ENCODE assay signal across 30 cellular contexts in genomic region chrX:133654801-133655200, GRCh38.
DNase-seq lines count a peak whose midpoint lies in the region; ATAC-seq, FAIRE-seq and TF ChIP-seq lines count a peak whose summit lies in the region.
"Had no signal": no experiment of that assay in that cellular context is flagged by ENCODE, and none has a peak within 500 bp of the region (broad histone marks: within the 10 kb centered on the region; RNA-seq: fewer than 3 reads in every experiment).

No MANE protein-coding gene starts in this region.

- H3K27ac ChIP-seq in small intestine (ENCODE audit: low read depth in 1 of 2, low read length in 1 of 2) (no peak overlapping the region), lower lobe of right lung (no peak overlapping the region)
- H3K27ac ChIP-seq: 22Rv1, C4-2B, gastrocnemius medialis, HL-60 had no signal

- H3K36me3 ChIP-seq in small intestine (ENCODE audit: control insufficient read depth in 2 of 2, insufficient read depth in 2 of 2, low read length in 2 of 2): no peaks in the 10 kb centered on the region
- H3K36me3 ChIP-seq in lower lobe of right lung: no peaks in the 10 kb centered on the region
- H3K36me3 ChIP-seq: gastrocnemius medialis had no signal

- intact Hi-C loops in lower lobe of right lung (cut with DNase I): no loop called here

- DNase-seq in NOMO-1 treated with DMSO at 0.1 percent for 48 hours (lab: John Stamatoyannopoulos, UW; ENCODE audit: unreplicated experiment) (peak; percentile 2), NOMO-1 treated with dmso at 0.1 percent for 144 hours (lab: John Stamatoyannopoulos, UW; ENCODE audit: unreplicated experiment) (no peak), cardiac fibroblast (ENCODE audit: low read depth in 2 of 2) (peak; percentile 22 to 32), fibroblast of the aortic adventitia (ENCODE audit: low read depth) (peak; percentile 38), small intestine (no peak), lower lobe of right lung (no peak), NCI-H446 treated with DMSO at 0.1 percent for 48 hours (lab: John Stamatoyannopoulos, UW) (no peak), NCI-H345 (lab: John Stamatoyannopoulos, UW) (no peak)
- DNase-seq: activated CD8-positive, alpha-beta memory T cell treated with anti-CD3 and anti-CD28 coated beads, Interleukin-2, amount 50 U/mL, for 48 hours; activated CD8-positive, alpha-beta T cell treated with anti-CD3 and anti-CD28 coated beads for 36 hours; activated naive CD4-positive, alpha-beta T cell treated with anti-CD3 and anti-CD28 coated beads for 36 hours; amniotic stem cell; DND-41; effector memory CD8-positive, alpha-beta T cell; erythroblast; gastrocnemius medialis; KG1; left cardiac atrium; MM.1S; NCI-H2029; NCI-H69; SIG-M5; stimulated activated naive B cell treated with anti-CD40 and anti-IgM and Interleukin-4, amounts not matched to agents 10 μg/mL and 1 μg/mL and 100 μg/mL, for 72 hours; substantia nigra; SW 1271 had no signal

- no peak for ATAC-seq in lower lobe of right lung
- ATAC-seq: activated CD8-positive, alpha-beta T cell treated with anti-CD3 and anti-CD28 coated beads for 36 hours; effector memory CD8-positive, alpha-beta T cell; gastrocnemius medialis; left cardiac atrium; stimulated activated naive B cell treated with anti-CD40 and anti-IgM and Interleukin-4, amounts not matched to agents 10 μg/mL and 1 μg/mL and 100 μg/mL, for 72 hours had no signal

- FAIRE-seq in small intestine (lab: Jason Lieb, UNC): no peak
- FAIRE-seq: H54 had no signal

- H3K9me3 ChIP-seq in small intestine (ENCODE audit: control insufficient read depth, low read depth) (no peaks in the 10 kb centered on the region), lower lobe of right lung (no peaks in the 10 kb centered on the region)
- H3K9me3 ChIP-seq: gastrocnemius medialis had no signal

- no peak overlapping the region for H3K4me3 ChIP-seq in cardiac fibroblast (replicated peaks in 1 of 2; ENCODE audit: low read depth in 2 of 2, low read length in 2 of 2)
- no peak overlapping the region for H3K4me3 ChIP-seq in fibroblast of the aortic adventitia (ENCODE audit: low read depth, low read length)
- H3K4me3 ChIP-seq in small intestine (ENCODE audit: low read depth in 1 of 2, low read length in 2 of 2): no peak overlapping the region
- no peak overlapping the region for H3K4me3 ChIP-seq in lower lobe of right lung
- H3K4me3 ChIP-seq: coronary artery, gastrocnemius medialis had no signal

- no peaks in the 10 kb centered on the region for H3K4me1 ChIP-seq in small intestine (ENCODE audit: control insufficient read depth in 2 of 2, insufficient read depth in 1 of 2, low read depth in 1 of 2, low read length in 1 of 2)
- H3K4me1 ChIP-seq in lower lobe of right lung: no peaks in the 10 kb centered on the region
- H3K4me1 ChIP-seq: gastrocnemius medialis had no signal

- no peak for TF ChIP-seq CTCF in cardiac fibroblast (IDR thresholded peaks at IDR 0.05; ENCODE audit: low read depth, low read length)
- no peak for TF ChIP-seq CTCF in fibroblast of the aortic adventitia (IDR thresholded peaks at IDR 0.05; ENCODE audit: insufficient read depth, low read length)
- TF ChIP-seq CTCF in lower lobe of right lung (IDR thresholded peaks at IDR 0.05): no peak

- no peaks in the 10 kb centered on the region for H3K27me3 ChIP-seq in small intestine (ENCODE audit: control insufficient read depth in 2 of 2, insufficient read depth in 2 of 2, low read length in 2 of 2)
- H3K27me3 ChIP-seq in lower lobe of right lung (ENCODE audit: low read depth): no peaks in the 10 kb centered on the region
- H3K27me3 ChIP-seq: gastrocnemius medialis had no signal

Comparison
In these comparisons a context has a peak if more than half of its experiments do, and no peak if none do; other contexts are left out.
1. DNase-seq: peak in NOMO-1 treated with DMSO at 0.1 percent for 48 hours (single experiment), cardiac fibroblast (2 of 2) and fibroblast of the aortic adventitia (single experiment); none in NOMO-1 treated with dmso at 0.1 percent for 144 hours (single experiment), small intestine (single experiment), lower lobe of right lung (single experiment), NCI-H446 treated with DMSO at 0.1 percent for 48 hours (single experiment) and NCI-H345 (single experiment).